Comparison of ENCODE assay signal across 24 cellular contexts in the genomic region with DNA sequence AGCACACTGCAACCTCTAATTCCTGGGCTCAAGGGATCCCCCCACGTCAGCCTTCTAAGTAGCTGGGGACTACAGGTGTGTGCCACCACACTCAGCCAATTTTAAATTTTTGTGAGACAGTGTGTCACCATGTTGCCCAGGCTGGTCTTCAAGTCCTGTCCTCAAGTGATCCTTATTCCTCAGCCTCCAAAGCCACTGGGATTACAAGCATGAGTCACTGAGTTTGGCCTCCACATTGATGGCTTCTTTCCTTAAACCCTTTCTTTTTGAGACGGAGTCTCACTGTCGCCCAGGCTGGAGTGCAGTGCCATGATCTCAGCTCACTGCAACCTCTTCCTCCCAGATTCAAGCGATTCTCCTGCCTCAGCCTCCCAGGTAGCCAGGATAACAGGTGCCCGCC. TPM values are rescaled to one million over a fixed set of nuclear protein-coding genes. Genes with fewer than 3 reads are reported as not detected.
DNase-seq lines count a peak whose midpoint lies in the region; ATAC-seq, FAIRE-seq and TF ChIP-seq lines count a peak whose summit lies in the region.
"Had no signal": no experiment of that assay in that cellular context is flagged by ENCODE, and none has a peak within 500 bp of the region (broad histone marks: within the 10 kb centered on the region; RNA-seq: fewer than 3 reads in every experiment).

No MANE protein-coding gene starts in this region.

- H3K27me3 ChIP-seq in right cardiac atrium (ENCODE audit: control insufficient read depth, insufficient read depth) (no peaks in the 10 kb centered on the region), K562 (ENCODE audit: control insufficient read depth in 2 of 2, insufficient read depth in 2 of 2, low read length in 2 of 2) (no peaks in the 10 kb centered on the region), uterus (no peaks in the 10 kb centered on the region)

- peaks cover 21% of the 10 kb centered on the region for H4K20me1 ChIP-seq in K562 (replicated peaks; ENCODE audit: control insufficient read depth, insufficient read depth, low read length)

- TF ChIP-seq EP300 in K562 (IDR thresholded peaks at IDR 0.05; ENCODE audit: low read length) = no peak

- H3K27me3 Mint-ChIP-seq in osteocyte (ENCODE audit: unreplicated experiment) = no peaks in the 10 kb centered on the region
- H3K27me3 Mint-ChIP-seq in activated CD8-positive, alpha-beta T cell treated with anti-CD3 and anti-CD28 coated beads for 36 hours = no peaks in the 10 kb centered on the region
- H3K27me3 Mint-ChIP-seq: activated CD4-positive, alpha-beta T cell treated with anti-CD3 and anti-CD28 coated beads for 36 hours; B cell; stimulated activated naive CD8-positive, alpha-beta T cell treated with anti-CD3 and anti-CD28 coated beads, Interleukin-15, Interleukin-2, amounts not matched to agents 100 ng/mL and 50 ng/mL, for 24 hours had no signal

- 78% methylated on average over 5 of the region's 5 CpGs for WGBS in right cardiac atrium
- WGBS in K562 (ENCODE audit: insufficient coverage, low coverage, missing lambda C conversion rate) = 89% methylated on average over 5 of the region's 5 CpGs

- in situ Hi-C loops in K562 (cut with MboI) = no loop called here

- no peak overlapping the region for H2AFZ ChIP-seq in K562 (ENCODE audit: low read depth, low read length)
- H2AFZ ChIP-seq: GM23338 had no signal

- intact Hi-C loops in right cardiac atrium (cut with DNase I) = no loop called here
- intact Hi-C loops in Right ventricle myocardium superior (cut with DNase I) = no loop called here
- intact Hi-C loops in K562 (cut with micrococcal nuclease) = no loop called here
- intact Hi-C loops in uterus (cut with DNase I; ENCODE audit: low total_unique reads) = no loop called here
- intact Hi-C loops in activated CD8-positive, alpha-beta T cell treated with anti-CD3 and anti-CD28 coated beads for 36 hours (cut with micrococcal nuclease) = no loop called here

- H3K9me3 ChIP-seq in right cardiac atrium (ENCODE audit: control insufficient read depth, low read length) = no peaks in the 10 kb centered on the region
- H3K9me3 ChIP-seq in K562 (replicated peaks; ENCODE audit: control insufficient read depth, insufficient read depth, low read depth, low read length) = no peaks in the 10 kb centered on the region
- H3K9me3 ChIP-seq in uterus = no peaks in the 10 kb centered on the region
- H3K9me3 ChIP-seq: mucosa of descending colon had no signal

- FAIRE-seq in K562 (lab: Jason Lieb, UNC) = no peak
- FAIRE-seq: A204.1, frontal cortex, GM12891, islet of Langerhans had no signal

- H3K9me1 ChIP-seq in K562 (ENCODE audit: control insufficient read depth, insufficient read depth, low read length) = peaks cover 4% of the 10 kb centered on the region

- TF ChIP-seq RAD21 in K562 (CRISPR knock-in tag; conservative IDR thresholded peaks at IDR 0.05 in 1 of 2, IDR thresholded peaks at IDR 0.05 in 1 of 2) = no peak

- no peak for TF ChIP-seq POLR2A in K562 (conservative IDR thresholded peaks at IDR 0.05)
- TF ChIP-seq POLR2A in uterus (IDR thresholded peaks at IDR 0.05) = no peak

- H3K36me3 ChIP-seq in K562 (ENCODE audit: control insufficient read depth, insufficient read depth, low read length) = peaks cover 48% of the 10 kb centered on the region
- no peaks in the 10 kb centered on the region for H3K36me3 ChIP-seq in uterus

- H3K4me1 Mint-ChIP-seq in osteocyte (ENCODE audit: unreplicated experiment) = peaks cover 32% of the 10 kb centered on the region
- peaks cover 56% of the 10 kb centered on the region for H3K4me1 Mint-ChIP-seq in activated CD8-positive, alpha-beta T cell treated with anti-CD3 and anti-CD28 coated beads for 36 hours (ENCODE audit: low read depth)

- TF ChIP-seq CTCF in K562 (IDR thresholded peaks at IDR 0.05 in 2 of 3, conservative IDR thresholded peaks at IDR 0.05 in 1 of 3; ENCODE audit: insufficient read depth in 2 of 3, low read depth in 1 of 3, low read length in 3 of 3) = no peak
- no peak for TF ChIP-seq CTCF in osteocyte (IDR thresholded peaks at IDR 0.05)
- TF ChIP-seq CTCF in uterus (IDR thresholded peaks at IDR 0.05) = no peak
- TF ChIP-seq CTCF in activated CD8-positive, alpha-beta T cell treated with anti-CD3 and anti-CD28 coated beads for 36 hours (IDR thresholded peaks at IDR 0.05) = no peak

- CTCF ChIA-PET in K562 (lab: Yijun Ruan, JAX; ENCODE audit: low intra/inter-chr PET ratio) = interaction anchor here (0.6 kb wide), 1 partner anchor 1029 kb away, joined by 4 read pairs; no protein-coding TSS in a partner anchor
- CTCF ChIA-PET in activated CD8-positive, alpha-beta T cell treated with anti-CD3 and anti-CD28 coated beads for 36 hours (lab: Charles Lee) = interaction anchor here (1.2 kb wide), 1 partner anchor 57 kb away, joined by 3 read pairs; no protein-coding TSS in a partner anchor

- H3K27ac ChIP-seq in right cardiac atrium (ENCODE audit: low read length) (peak overlapping the region; percentile 57), K562 (ENCODE audit: extremely low read depth, low read depth, low read length) (no peak overlapping the region), uterus (peak overlapping the region; percentile 53 to 69)

- ATAC-seq in right cardiac atrium (no peak), Right ventricle myocardium superior (ENCODE audit: poor library complexity) (no peak), K562 (peak; percentile 20)
- ATAC-seq in activated CD8-positive, alpha-beta T cell treated with anti-CD3 and anti-CD28 coated beads for 36 hours = no peak
- ATAC-seq: activated CD4-positive, alpha-beta T cell treated with anti-CD3 and anti-CD28 coated beads for 36 hours; GM23338; mucosa of descending colon had no signal

- no peaks in the 10 kb centered on the region for H3K9me3 Mint-ChIP-seq in osteocyte (ENCODE audit: unreplicated experiment)
- H3K9me3 Mint-ChIP-seq in activated CD8-positive, alpha-beta T cell treated with anti-CD3 and anti-CD28 coated beads for 36 hours = no peaks in the 10 kb centered on the region
- H3K9me3 Mint-ChIP-seq: GM23338; stimulated activated naive CD8-positive, alpha-beta T cell treated with anti-CD3 and anti-CD28 coated beads, Interleukin-15, Interleukin-2, amounts not matched to agents 100 ng/mL and 50 ng/mL, for 24 hours had no signal

- H3K4me3 ChIP-seq in right cardiac atrium (ENCODE audit: low read length) = no peak overlapping the region
- H3K4me3 ChIP-seq in K562 = no peak overlapping the region
- no peak overlapping the region for H3K4me3 ChIP-seq in uterus
- H3K4me3 ChIP-seq: GM23338, mucosa of descending colon had no signal

- H3K36me3 Mint-ChIP-seq in osteocyte (ENCODE audit: unreplicated experiment) = no peaks in the 10 kb centered on the region
- H3K36me3 Mint-ChIP-seq in activated CD8-positive, alpha-beta T cell treated with anti-CD3 and anti-CD28 coated beads for 36 hours (ENCODE audit: low read depth) = peaks cover 21% of the 10 kb centered on the region

- BruUV-seq in K562 (replicated peaks; lab: Mats Ljungman, UMichigan) = no TSS peak

- peaks cover 94% of the 10 kb centered on the region for H3K79me2 ChIP-seq in K562 (ENCODE audit: control insufficient read depth, insufficient read depth, low read length)

- no peak overlapping the region for H3K9ac ChIP-seq in K562 (ENCODE audit: insufficient read depth in 1 of 2, low read depth in 2 of 2, low read length in 2 of 2)

- DNase-seq in right cardiac atrium = no peak
- no peak for DNase-seq in Right ventricle myocardium superior
- no peak for DNase-seq in K562 (ENCODE audit: extremely low read depth in 1 of 4, low spot score in 3 of 4)
- DNase-seq in osteocyte (ENCODE audit: extremely low spot score, unreplicated experiment) = no peak
- no peak for DNase-seq in uterus
- no peak for DNase-seq in nucleus accumbens (lab: John Stamatoyannopoulos, UW)
- no peak for DNase-seq in activated CD8-positive, alpha-beta T cell treated with anti-CD3 and anti-CD28 coated beads for 36 hours
- no peak for DNase-seq in NCI-H2227 (lab: John Stamatoyannopoulos, UW; ENCODE audit: unreplicated experiment)
- DNase-seq: activated CD4-positive, alpha-beta T cell treated with anti-CD3 and anti-CD28 coated beads for 36 hours; activated naive CD4-positive, alpha-beta T cell treated with anti-CD3 and anti-CD28 coated beads, Interleukin-2, amount 50 U/mL, for 16 hours; central memory CD4-positive, alpha-beta T cell; DMS79; hypothalamus; mucosa of descending colon; NCI-H69; SHP77; stimulated activated CD4-positive, alpha-beta T cell treated with anti-CD3 and anti-CD28 coated beads, Interleukin-4, amount 100 ng/mL, for 24 hours had no signal

- no peak overlapping the region for H3K4me3 Mint-ChIP-seq in osteocyte (ENCODE audit: unreplicated experiment)
- no peak overlapping the region for H3K4me3 Mint-ChIP-seq in activated CD8-positive, alpha-beta T cell treated with anti-CD3 and anti-CD28 coated beads for 36 hours
- H3K4me3 Mint-ChIP-seq: activated CD4-positive, alpha-beta T cell treated with anti-CD3 and anti-CD28 coated beads for 36 hours; B cell; GM23338; stimulated activated naive CD8-positive, alpha-beta T cell treated with anti-CD3 and anti-CD28 coated beads, Interleukin-15, Interleukin-2, amounts not matched to agents 100 ng/mL and 50 ng/mL, for 24 hours had no signal

- H3K4me2 ChIP-seq in K562 (ENCODE audit: insufficient read depth, low read length) = no peak overlapping the region
- H3K4me2 ChIP-seq: GM23338 had no signal

- H3K4me1 ChIP-seq in right cardiac atrium (ENCODE audit: control insufficient read depth, insufficient read depth, low read length) (peaks cover 7% of the 10 kb centered on the region), K562 (replicated peaks in 1 of 2; ENCODE audit: control insufficient read depth in 2 of 2, insufficient read depth in 2 of 2, low read length in 2 of 2) (peaks cover 18 to 26% of the 10 kb centered on the region in 2 experiments; a peak in 4 of 5 replicates), uterus (peaks cover 0 to 2% of the 10 kb centered on the region in 2 donors)

- H3K27ac Mint-ChIP-seq in osteocyte (ENCODE audit: unreplicated experiment) = peak overlapping the region; percentile 65
- H3K27ac Mint-ChIP-seq in activated CD8-positive, alpha-beta T cell treated with anti-CD3 and anti-CD28 coated beads for 36 hours = no peak overlapping the region
- H3K27ac Mint-ChIP-seq: activated CD4-positive, alpha-beta T cell treated with anti-CD3 and anti-CD28 coated beads for 36 hours; B cell; GM23338; stimulated activated naive CD8-positive, alpha-beta T cell treated with anti-CD3 and anti-CD28 coated beads, Interleukin-15, Interleukin-2, amounts not matched to agents 100 ng/mL and 50 ng/mL, for 24 hours had no signal

- POLR2A ChIA-PET in K562 (lab: Yijun Ruan, JAX) = interaction anchor here (1.5 to 12.7 kb wide), 2 partner anchors 9 to 14 kb away, joined by 4 to 209 read pairs; no protein-coding TSS in a partner anchor
- POLR2A ChIA-PET in activated CD8-positive, alpha-beta T cell treated with anti-CD3 and anti-CD28 coated beads for 36 hours (lab: Charles Lee) = interaction anchor here (0.5 to 0.6 kb wide), 2 partner anchors 24 to 82 kb away, joined by 3 read pairs; no protein-coding TSS in a partner anchor

RNA-seq across cellular contexts. Expression of a gene that starts 7.6 kb away (rescaled TPM):
- total RNA-seq in right cardiac atrium (10 to 100 TPM; 72.4 to 79.7 (median 75.8) TPM), Right ventricle myocardium superior (69.4 TPM), K562 (2014; rRNA removed) (20.1 and 26.7 TPM in 2 replicates), K562 (2014; rRNA removed; fragmentation: Illumina TruSeq; extraction: Trizol) (42.5 and 50.0 TPM in 2 replicates), K562 (2015; rRNA removed; fragmentation: Illumina TruSeq; extraction: Trizol) (36.9 and 38.9 TPM in 2 replicates), K562 (2021) (54.6 and 57.9 TPM in 2 replicates), osteocyte (75.3 and 78.2 TPM in 2 replicates), uterus (10 to 100 TPM; 26.9 to 69.9 (median 38.5) TPM)
- polyA plus RNA-seq in right cardiac atrium (14.7 TPM), K562 (2011; rRNA removed) (36.6 and 41.6 TPM in 2 replicates), K562 (2014; fragmentation: Illumina TruSeq; extraction: Trizol) (26.6 and 30.0 TPM in 2 replicates), K562 (2014; fragmentation: Nextera tagmentation; extraction: Ambion mirVana) (10 to 100 TPM; 24.8 to 32.2 TPM), K562 (2014; rRNA removed) (27.6 and 32.2 TPM in 2 replicates)
- total RNA-seq in K562 (2011; cell fraction: chromatin; rRNA removed; ENCODE audit: low replicate concordance) = 44.4 and 59.0 TPM in 2 replicates
- total RNA-seq in K562 (2011; cell fraction: nucleolus; rRNA removed) = 21.2 and 22.4 TPM in 2 replicates
- total RNA-seq in K562 (2011; cell fraction: nucleoplasm; rRNA removed) = 36.6 and 51.3 TPM in 2 replicates
- 18.7 and 33.1 TPM in 2 replicates for polyA plus RNA-seq in K562 (2011; cell fraction: cytosol; rRNA removed)
- polyA plus RNA-seq in K562 (2011; cell fraction: nucleus; rRNA removed) = 17.1 and 19.8 TPM in 2 replicates
- polyA plus RNA-seq in K562 (2012) = 15.1 and 15.2 TPM in 2 replicates
- 47.4 and 66.2 TPM in 2 replicates for polyA minus RNA-seq in K562 (2011; rRNA and poly(A)+ RNA removed)
- polyA minus RNA-seq in K562 (2011; cell fraction: cytosol; rRNA and poly(A)+ RNA removed) = 27.6 and 34.9 TPM in 2 replicates
- 8.8 and 20.9 TPM in 2 replicates for polyA minus RNA-seq in K562 (2011; cell fraction: nucleus; rRNA and poly(A)+ RNA removed)
- 10 to 100 TPM; 70.8 to 74.3 TPM for total RNA-seq in activated CD8-positive, alpha-beta T cell treated with anti-CD3 and anti-CD28 coated beads for 36 hours

RNA-seq across cellular contexts. Expression of a gene that starts 42.8 kb away (rescaled TPM):
- total RNA-seq in right cardiac atrium (10 to 100 TPM in 1 of 4 donors, 1 to 10 TPM in 3; 8.0 to 11.1 (median 8.6) TPM), Right ventricle myocardium superior (6.1 TPM), K562 (2014; rRNA removed) (6.0 and 9.5 TPM in 2 replicates), K562 (2014; rRNA removed; fragmentation: Illumina TruSeq; extraction: Trizol) (4.9 and 6.9 TPM in 2 replicates), K562 (2015; rRNA removed; fragmentation: Illumina TruSeq; extraction: Trizol) (10.9 and 11.0 TPM in 2 replicates), K562 (2021) (28.5 and 29.3 TPM in 2 replicates), osteocyte (22.9 and 25.0 TPM in 2 replicates), uterus (10 to 100 TPM in 1 of 4 donors, 1 to 10 TPM in 2, under 1 TPM in 1; 0.88 to 22.4 (median 3.6) TPM)
- polyA plus RNA-seq in right cardiac atrium (6.2 TPM), K562 (2011; rRNA removed) (9.7 and 22.5 TPM in 2 replicates), K562 (2014; fragmentation: Illumina TruSeq; extraction: Trizol) (17.4 and 17.7 TPM in 2 replicates), K562 (2014; fragmentation: Nextera tagmentation; extraction: Ambion mirVana) (1 to 10 TPM in 1 of 2 experiments, under 1 TPM in 1; 0.92 to 3.5 TPM), K562 (2014; rRNA removed) (10.9 and 12.2 TPM in 2 replicates)
- 12.4 and 38.5 TPM in 2 replicates for total RNA-seq in K562 (2011; cell fraction: chromatin; rRNA removed; ENCODE audit: low replicate concordance)
- 42.0 and 48.5 TPM in 2 replicates for total RNA-seq in K562 (2011; cell fraction: nucleolus; rRNA removed)
- 31.2 and 37.3 TPM in 2 replicates for total RNA-seq in K562 (2011; cell fraction: nucleoplasm; rRNA removed)
- polyA plus RNA-seq in K562 (2011; cell fraction: cytosol; rRNA removed) = 35.8 and 45.0 TPM in 2 replicates
- 26.6 and 34.6 TPM in 2 replicates for polyA plus RNA-seq in K562 (2011; cell fraction: nucleus; rRNA removed)
- 27.8 and 28.1 TPM in 2 replicates for polyA plus RNA-seq in K562 (2012)
- polyA minus RNA-seq in K562 (2011; rRNA and poly(A)+ RNA removed) = 12.3 and 16.2 TPM in 2 replicates
- 24.0 and 24.4 TPM in 2 replicates for polyA minus RNA-seq in K562 (2011; cell fraction: cytosol; rRNA and poly(A)+ RNA removed)
- 11.2 and 12.8 TPM in 2 replicates for polyA minus RNA-seq in K562 (2011; cell fraction: nucleus; rRNA and poly(A)+ RNA removed)
- 10 to 100 TPM; 25.3 to 27.7 TPM for total RNA-seq in activated CD8-positive, alpha-beta T cell treated with anti-CD3 and anti-CD28 coated beads for 36 hours
